In the genomic region with DNA sequence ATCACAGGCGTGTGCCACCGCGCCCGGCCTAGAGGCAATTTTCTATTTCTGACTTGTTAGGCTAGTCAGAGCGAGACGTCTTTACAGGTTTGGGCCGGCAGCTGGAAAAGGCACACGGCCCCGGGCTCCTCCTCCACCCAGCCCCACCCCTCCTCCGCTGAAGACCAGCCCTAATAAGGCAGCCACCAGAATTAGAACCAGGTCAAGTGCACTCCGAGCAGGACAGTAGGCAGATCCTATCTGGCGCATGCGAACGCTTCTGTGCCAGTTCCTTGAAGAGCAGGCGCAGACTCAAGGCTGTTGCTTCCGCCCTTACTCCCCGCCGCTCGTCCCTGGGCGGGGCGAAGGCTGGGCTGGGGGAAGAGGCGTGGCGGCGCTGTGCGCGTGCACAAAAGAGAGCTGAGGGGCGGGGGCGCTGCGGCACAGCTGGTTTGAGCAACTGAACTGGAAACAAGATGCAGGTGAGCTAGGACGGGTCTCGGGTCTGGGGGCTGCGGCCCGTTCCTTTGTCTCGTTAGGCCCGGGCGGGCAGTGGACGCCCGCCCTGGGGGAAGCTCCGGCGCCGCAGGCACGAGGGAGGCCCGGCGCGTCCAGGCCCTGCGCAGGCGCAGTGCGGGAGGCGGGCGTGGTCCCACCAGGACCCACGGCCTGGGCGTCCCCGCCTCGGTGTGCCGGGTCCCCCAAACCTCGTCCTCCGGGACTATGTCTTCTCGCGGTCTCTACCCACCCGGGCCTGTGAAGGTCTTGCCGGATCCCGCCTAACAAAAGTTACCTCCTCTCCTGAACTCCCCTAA, we compare ENCODE assay signal across 8 cellular contexts. TPM values are rescaled to one million over a fixed set of nuclear protein-coding genes. Genes with fewer than 3 reads are reported as not detected.
DNase-seq lines count a peak whose midpoint lies in the region; ATAC-seq and TF ChIP-seq lines count a peak whose summit lies in the region.

A gene (plus strand): TSS at position 381 of the 794 bp plus-strand sequence. CDS start 75 bp downstream, at position 456.

- WGBS in mammary epithelial cell (ENCODE audit: low coverage, missing lambda C conversion rate): 2% methylated on average over 8 of the region's 62 CpGs

- dilution Hi-C loops in mammary epithelial cell (cut with HindIII; ENCODE audit: low sequenced_read_pairs): no loop called here

- DNase-seq in AG08395 (ENCODE audit: low spot score): peak; percentile 98
- peak; percentile 98 for DNase-seq in NCI-H2227 (lab: John Stamatoyannopoulos, UW; ENCODE audit: unreplicated experiment)
- DNase-seq in WERI-Rb-1: peak; percentile 97
- DNase-seq in mammary epithelial cell: peak; percentile 99

- no peaks in the 10 kb centered on the region for H3K9me3 ChIP-seq in WERI-Rb-1 (ENCODE audit: severe bottlenecking)
- no peaks in the 10 kb centered on the region for H3K9me3 ChIP-seq in mammary epithelial cell (replicated peaks; ENCODE audit: insufficient read depth, low read length)
- no peaks in the 10 kb centered on the region for H3K9me3 ChIP-seq in iPS-20b (ENCODE audit: insufficient read depth, low read depth, low read length)

- H3K4me2 ChIP-seq in mammary epithelial cell (ENCODE audit: insufficient read depth, low read depth, low read length): peak within 1 kb of the TSS; percentile 85

- peaks cover 11% of the 10 kb centered on the region for H3K36me3 ChIP-seq in WERI-Rb-1
- no peaks in the 10 kb centered on the region for H3K36me3 ChIP-seq in mammary epithelial cell (ENCODE audit: insufficient read depth, low read length)
- peaks cover 15% of the 10 kb centered on the region for H3K36me3 ChIP-seq in iPS-20b (ENCODE audit: insufficient read depth, low read depth, low read length)

- TF ChIP-seq CTCF in WERI-Rb-1 (IDR thresholded peaks at IDR 0.05; ENCODE audit: low read depth, low read length) (0 out of 2 replicates have a peak, but pooled peaks have one; percentile 22), mammary epithelial cell (conservative IDR thresholded peaks at IDR 0.05 in 1 of 2, IDR thresholded peaks at IDR 0.05 in 1 of 2; ENCODE audit: extremely low read depth in 1 of 2, insufficient read depth in 1 of 2, low read depth in 1 of 2, low read length in 2 of 2) (peak in 1 of 2 donors; percentile 32)

- H2AFZ ChIP-seq in mammary epithelial cell (ENCODE audit: low read depth, low read length): peak within 1 kb of the TSS; percentile 97

- ATAC-seq in GM18873 (IDR thresholded peaks at IDR 0.05; ENCODE audit: low FRiP score, unreplicated experiment) (peak; percentile 97), HG03139 (IDR thresholded peaks at IDR 0.05; ENCODE audit: unreplicated experiment) (peak; percentile 90)

- no TSS peak for BruUV-seq in mammary epithelial cell (replicated peaks; lab: Mats Ljungman, UMichigan)

- H3K27ac ChIP-seq in WERI-Rb-1 (peak within 1 kb of the TSS; percentile 98), mammary epithelial cell (ENCODE audit: insufficient read depth, low read depth, low read length) (peak within 1 kb of the TSS; percentile 89), iPS-20b (ENCODE audit: low read length) (peak within 1 kb of the TSS; percentile 87), skin epidermis (peak within 1 kb of the TSS; percentile 50 to 99 (median 94))

- H3K4me3 ChIP-seq in WERI-Rb-1 (ENCODE audit: low read depth, low read length): peak within 1 kb of the TSS; percentile 92
- peak within 1 kb of the TSS; percentile 82 to 91 (median 89) for H3K4me3 ChIP-seq in mammary epithelial cell (replicated peaks in 1 of 3; ENCODE audit: insufficient read depth in 1 of 3, low read depth in 2 of 3, low read length in 3 of 3)
- peak within 1 kb of the TSS; percentile 95 for H3K4me3 ChIP-seq in iPS-20b (ENCODE audit: low read length)
- H3K4me3 ChIP-seq in skin epidermis: peak within 1 kb of the TSS; percentile 66 to 87 (median 78)

- CTCF ChIA-PET in mammary epithelial cell (lab: Charles Lee; ENCODE audit: low non-redundant PET): interaction anchor here (0.6 kb wide), 1 partner anchor 141 kb away, joined by 4 read pairs; no protein-coding TSS in a partner anchor

- intact Hi-C loops in mammary epithelial cell (cut with micrococcal nuclease): loop anchor here (5.0 kb wide), 1 partner anchor 136 kb away; no protein-coding TSS in a partner anchor

- H3K79me2 ChIP-seq in mammary epithelial cell (ENCODE audit: insufficient read depth, low read length): peaks cover 18% of the 10 kb centered on the region

- no peaks in the 10 kb centered on the region for H3K27me3 ChIP-seq in WERI-Rb-1 (ENCODE audit: insufficient read depth, low read depth, severe bottlenecking)
- H3K27me3 ChIP-seq in mammary epithelial cell (ENCODE audit: insufficient read depth, low read length): no peaks in the 10 kb centered on the region
- H3K27me3 ChIP-seq in iPS-20b (ENCODE audit: insufficient read depth, low read length): no peaks in the 10 kb centered on the region

- H3K4me1 ChIP-seq in mammary epithelial cell (ENCODE audit: insufficient read depth, low read length) (no peaks in the 10 kb centered on the region), iPS-20b (ENCODE audit: insufficient read depth, low read length) (peaks cover 11% of the 10 kb centered on the region; the same call in 1 of the 2 replicates)

- peak within 1 kb of the TSS; percentile 95 for H3K9ac ChIP-seq in mammary epithelial cell (ENCODE audit: insufficient read depth, low read length)
- H3K9ac ChIP-seq in iPS-20b (ENCODE audit: low read depth, low read length): peak within 1 kb of the TSS; percentile 96

- in situ Hi-C loops in mammary epithelial cell (cut with MboI; ENCODE audit: low sequenced_read_pairs in 2 of 2): no loop called here

- H4K20me1 ChIP-seq in mammary epithelial cell (ENCODE audit: insufficient read depth, low read length): no peaks in the 10 kb centered on the region

RNA-seq across cellular contexts. Expression of the gene that starts here (rescaled TPM):
- total RNA-seq in mammary epithelial cell: 10 to 100 TPM; 20.8 to 25.7 TPM
- polyA plus RNA-seq in mammary epithelial cell: 24.4 TPM
- polyA minus RNA-seq in mammary epithelial cell: 42.6 TPM

Comparison
In these comparisons a context has a peak if more than half of its experiments do, and no peak if none do; other contexts are left out.
1. Peak in every context shown above with its lines: DNase-seq, ATAC-seq, H3K4me3 ChIP-seq and H3K27ac ChIP-seq.